ENCODE assay signal across 27 cellular contexts in genomic region chr10:77680065-77680464, GRCh38. TPM values are rescaled to one million over a fixed set of nuclear protein-coding genes. Genes with fewer than 3 reads are reported as not detected.
"Had no signal": no experiment of that assay in that cellular context is flagged by ENCODE, and none has a peak within 500 bp of the region (broad histone marks: within the 10 kb centered on the region; RNA-seq: fewer than 3 reads in every experiment).

No MANE protein-coding gene starts in this region.

- H3K27me3 Mint-ChIP-seq: memory B cell had no signal

- H3K36me3 Mint-ChIP-seq: immature natural killer cell, memory B cell, mesothelial cell of epicardium, natural killer cell had no signal

- H3K27ac ChIP-seq: colonic mucosa, epithelial cell of prostate, esophagus muscularis mucosa, gastrocnemius medialis, left ventricle myocardium inferior, lower lobe of right lung, pancreas, suprapubic skin, tibial artery, upper lobe of left lung, vagina had no signal

- H3K9me3 ChIP-seq: colonic mucosa, esophagus muscularis mucosa, gastrocnemius medialis, left ventricle myocardium inferior, lower lobe of right lung, pancreas, suprapubic skin, tibial artery, upper lobe of left lung, vagina had no signal

- H3K9me3 Mint-ChIP-seq: immature natural killer cell, memory B cell, mesothelial cell of epicardium, natural killer cell, neural crest cell had no signal

- H3K4me3 Mint-ChIP-seq: immature natural killer cell, memory B cell, mesothelial cell of epicardium, natural killer cell, neural crest cell had no signal

- FAIRE-seq: endometrium, kidney, pancreas had no signal

- H3K4me2 ChIP-seq: smooth muscle cell had no signal

- H3K27me3 ChIP-seq: colonic mucosa, esophagus muscularis mucosa, pancreas, upper lobe of left lung, vagina had no signal

- H3K36me3 ChIP-seq: colonic mucosa, esophagus muscularis mucosa, gastrocnemius medialis, left ventricle myocardium inferior, lower lobe of right lung, pancreas, suprapubic skin, tibial artery, upper lobe of left lung, vagina had no signal

- H3K27ac Mint-ChIP-seq: immature natural killer cell, memory B cell, mesothelial cell of epicardium, natural killer cell, progenitor cell of endocrine pancreas had no signal

- ATAC-seq: gastrocnemius medialis; left cardiac atrium; lower lobe of right lung; natural killer cell; right cardiac atrium; stimulated activated naive CD8-positive, alpha-beta T cell treated with anti-CD3 and anti-CD28 coated beads, Interleukin-15, Interleukin-2, amounts not matched to agents 100 U/mL and 50 U/mL, for 24 hours had no signal

- H3K4me3 ChIP-seq: colonic mucosa, esophagus muscularis mucosa, gastrocnemius medialis, left ventricle myocardium inferior, lower lobe of right lung, pancreas, smooth muscle cell, suprapubic skin, tibial artery, upper lobe of left lung, vagina had no signal

- DNase-seq: colonic mucosa; dermis blood vessel endothelial cell; effector CD8-positive, alpha-beta T cell; gastrocnemius medialis; immature natural killer cell; kidney; left cardiac atrium; left ventricle myocardium inferior; lower lobe of right lung; natural killer cell; nucleus accumbens; pancreas; right cardiac atrium; stimulated activated CD4-positive, alpha-beta T cell treated with anti-CD3 and anti-CD28 coated beads, Interleukin-2, amount 100 ng/mL, for 48 hours; stimulated activated naive CD8-positive, alpha-beta T cell treated with anti-CD3 and anti-CD28 coated beads, Interleukin-15, Interleukin-2, amounts not matched to agents 100 U/mL and 50 U/mL, for 24 hours; tibial artery had no signal

- H3K4me1 Mint-ChIP-seq: immature natural killer cell, mesothelial cell of epicardium, natural killer cell had no signal

- H3K4me1 ChIP-seq: colonic mucosa, esophagus muscularis mucosa, gastrocnemius medialis, left ventricle myocardium inferior, lower lobe of right lung, suprapubic skin, tibial artery, upper lobe of left lung, vagina had no signal

RNA-seq across cellular contexts. Expression of gene KCNMA1, which starts 42.5 kb away (rescaled TPM):
- polyA plus RNA-seq: immature natural killer cell had no signal
